In the genomic region with DNA sequence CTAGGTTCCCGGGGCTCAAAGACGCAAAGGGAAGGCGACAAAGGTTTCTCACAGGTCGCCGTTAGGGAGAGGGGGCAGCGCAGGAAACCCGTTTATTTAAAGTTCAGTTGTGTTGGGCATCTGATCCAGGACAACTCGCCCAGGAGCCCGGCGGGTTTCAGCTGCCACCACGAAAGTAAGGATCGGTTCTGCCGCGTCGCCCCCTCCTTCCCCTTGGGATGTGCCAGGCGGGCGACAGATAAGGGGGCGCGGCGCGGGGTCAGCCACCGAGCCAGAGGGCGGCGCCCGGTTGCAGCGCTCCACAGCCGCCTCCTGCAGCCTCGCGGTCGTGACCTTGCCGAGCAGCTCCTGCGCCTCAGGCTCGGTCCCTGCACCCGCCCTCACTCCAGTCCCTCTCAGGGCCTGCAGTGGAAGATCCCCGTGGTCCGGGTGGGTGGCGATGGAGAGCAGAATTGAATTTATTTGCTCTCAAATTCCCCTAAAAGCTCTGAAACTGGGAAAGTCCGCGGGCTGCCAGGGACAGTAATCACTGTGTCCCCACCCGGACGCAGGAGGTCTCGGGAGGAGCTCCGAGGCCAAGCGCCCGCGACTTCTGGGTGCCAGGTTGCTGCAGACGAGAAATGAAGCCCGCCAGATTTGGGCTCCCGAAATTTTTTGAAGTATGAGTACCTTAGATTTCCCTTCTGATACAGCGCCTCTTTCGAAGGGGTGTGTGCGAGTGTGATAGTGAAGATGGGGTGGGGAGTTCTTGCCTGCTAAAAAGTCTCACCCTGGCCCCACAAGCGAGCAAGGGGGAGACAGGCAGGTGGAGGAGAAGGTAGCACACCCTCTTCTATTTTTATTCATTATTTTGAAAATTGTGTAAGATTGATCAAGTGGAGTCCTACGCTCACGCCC, we compare ENCODE assay signal across 8 cellular contexts. TPM values are rescaled to one million over a fixed set of nuclear protein-coding genes. Genes with fewer than 3 reads are reported as not detected.
DNase-seq lines count a peak whose midpoint lies in the region; ATAC-seq, FAIRE-seq and TF ChIP-seq lines count a peak whose summit lies in the region.

No MANE protein-coding gene starts in this region.

- H3K9me3 Mint-ChIP-seq in activated CD8-positive, alpha-beta T cell treated with anti-CD3 and anti-CD28 coated beads, Interleukin-2, amount 10 ng/mL, durations not matched to agents 7 days and 5 days (ENCODE audit: insufficient read depth), result no peaks in the 10 kb centered on the region

- H3K4me1 Mint-ChIP-seq in activated CD8-positive, alpha-beta T cell treated with anti-CD3 and anti-CD28 coated beads, Interleukin-2, amount 10 ng/mL, durations not matched to agents 7 days and 5 days (ENCODE audit: low read depth), result peaks cover 41% of the 10 kb centered on the region

- intact Hi-C loops in cardiac septum (cut with DNase I), result loop anchor here (5.0 to 10.0 kb wide), 7 partner anchors 68 to 798 kb away; a partner anchor contains a TSS

- ATAC-seq in activated CD8-positive, alpha-beta T cell treated with anti-CD3 and anti-CD28 coated beads, Interleukin-2, amount 10 ng/mL, durations not matched to agents 7 days and 5 days, result peak; percentile 12
- ATAC-seq in GM21526 (IDR thresholded peaks at IDR 0.05; ENCODE audit: low FRiP score, unreplicated experiment) (no peak), HG03175 (IDR thresholded peaks at IDR 0.05; ENCODE audit: unreplicated experiment) (no peak)

- H3K36me3 Mint-ChIP-seq in activated CD8-positive, alpha-beta T cell treated with anti-CD3 and anti-CD28 coated beads, Interleukin-2, amount 10 ng/mL, durations not matched to agents 7 days and 5 days (ENCODE audit: low read depth), result no peaks in the 10 kb centered on the region

- CTCF ChIA-PET in activated CD8-positive, alpha-beta T cell treated with anti-CD3 and anti-CD28 coated beads, Interleukin-2, amount 10 ng/mL, durations not matched to agents 7 days and 5 days (lab: Charles Lee), result interaction anchor here (1.0 to 1.4 kb wide), 3 partner anchors 11 to 95 kb away, joined by 3 to 4 read pairs (median 3); no protein-coding TSS in a partner anchor

- DNase-seq in GM12892 (ENCODE audit: insufficient read length), result no peak
- DNase-seq in activated CD8-positive, alpha-beta T cell treated with anti-CD3 and anti-CD28 coated beads, Interleukin-2, amount 10 ng/mL, durations not matched to agents 7 days and 5 days, result peak; percentile 26
- DNase-seq in cardiac septum (ENCODE audit: low spot score), result peak; percentile 81
- DNase-seq in pons (ENCODE audit: low spot score), result peak; percentile 19
- DNase-seq in stimulated activated CD4-positive, alpha-beta T cell treated with anti-CD3 and anti-CD28 coated beads, Interleukin-2, amount 100 ng/mL, for 48 hours, result no peak
- no peak for DNase-seq in NCI-H1694 (lab: John Stamatoyannopoulos, UW)

- peak; percentile 46 for FAIRE-seq in GM12892 (lab: Jason Lieb, UNC)

- peaks cover 68% of the 10 kb centered on the region for H3K27me3 Mint-ChIP-seq in activated CD8-positive, alpha-beta T cell treated with anti-CD3 and anti-CD28 coated beads, Interleukin-2, amount 10 ng/mL, durations not matched to agents 7 days and 5 days (ENCODE audit: low read depth)

- POLR2A ChIA-PET in activated CD8-positive, alpha-beta T cell treated with anti-CD3 and anti-CD28 coated beads, Interleukin-2, amount 10 ng/mL, durations not matched to agents 7 days and 5 days (lab: Charles Lee), result no interaction called here

- TF ChIP-seq POLR2A in GM12892 (IDR thresholded peaks at IDR 0.05; ENCODE audit: low read depth, low read length), result no peak

- H3K4me3 Mint-ChIP-seq in activated CD8-positive, alpha-beta T cell treated with anti-CD3 and anti-CD28 coated beads, Interleukin-2, amount 10 ng/mL, durations not matched to agents 7 days and 5 days, result peak overlapping the region; percentile 68

- no peak overlapping the region for H3K27ac Mint-ChIP-seq in activated CD8-positive, alpha-beta T cell treated with anti-CD3 and anti-CD28 coated beads, Interleukin-2, amount 10 ng/mL, durations not matched to agents 7 days and 5 days

RNA-seq across cellular contexts. Expression of a gene that starts 28.4 kb away (rescaled TPM):
- not detected for polyA plus RNA-seq in GM12892 (2012; ENCODE audit: missing spikeins)
- total RNA-seq in activated CD8-positive, alpha-beta T cell treated with anti-CD3 and anti-CD28 coated beads, Interleukin-2, amount 10 ng/mL, durations not matched to agents 7 days and 5 days, result under 1 TPM; 0.66 to 0.78 TPM
- total RNA-seq in cardiac septum, result 78.6 TPM

Comparison
In these comparisons a context has a peak if more than half of its experiments do, and no peak if none do; other contexts are left out.
1. DNase-seq: peak in activated CD8-positive, alpha-beta T cell treated with anti-CD3 and anti-CD28 coated beads, Interleukin-2, amount 10 ng/mL, durations not matched to agents 7 days and 5 days (single experiment), cardiac septum (single experiment) and pons (single experiment); none in GM12892 (single experiment), stimulated activated CD4-positive, alpha-beta T cell treated with anti-CD3 and anti-CD28 coated beads, Interleukin-2, amount 100 ng/mL, for 48 hours (0 of 2) and NCI-H1694 (single experiment).
2. RNA of a gene that starts 28.4 kb away (total RNA-seq): 78.6 TPM in cardiac septum (single experiment); 0.66 to 0.78 TPM in activated CD8-positive, alpha-beta T cell treated with anti-CD3 and anti-CD28 coated beads, Interleukin-2, amount 10 ng/mL, durations not matched to agents 7 days and 5 days; every median in the first group is over 10 times any median in the second.